Comparison of ENCODE assay signal across 8 cellular contexts in the genomic region with DNA sequence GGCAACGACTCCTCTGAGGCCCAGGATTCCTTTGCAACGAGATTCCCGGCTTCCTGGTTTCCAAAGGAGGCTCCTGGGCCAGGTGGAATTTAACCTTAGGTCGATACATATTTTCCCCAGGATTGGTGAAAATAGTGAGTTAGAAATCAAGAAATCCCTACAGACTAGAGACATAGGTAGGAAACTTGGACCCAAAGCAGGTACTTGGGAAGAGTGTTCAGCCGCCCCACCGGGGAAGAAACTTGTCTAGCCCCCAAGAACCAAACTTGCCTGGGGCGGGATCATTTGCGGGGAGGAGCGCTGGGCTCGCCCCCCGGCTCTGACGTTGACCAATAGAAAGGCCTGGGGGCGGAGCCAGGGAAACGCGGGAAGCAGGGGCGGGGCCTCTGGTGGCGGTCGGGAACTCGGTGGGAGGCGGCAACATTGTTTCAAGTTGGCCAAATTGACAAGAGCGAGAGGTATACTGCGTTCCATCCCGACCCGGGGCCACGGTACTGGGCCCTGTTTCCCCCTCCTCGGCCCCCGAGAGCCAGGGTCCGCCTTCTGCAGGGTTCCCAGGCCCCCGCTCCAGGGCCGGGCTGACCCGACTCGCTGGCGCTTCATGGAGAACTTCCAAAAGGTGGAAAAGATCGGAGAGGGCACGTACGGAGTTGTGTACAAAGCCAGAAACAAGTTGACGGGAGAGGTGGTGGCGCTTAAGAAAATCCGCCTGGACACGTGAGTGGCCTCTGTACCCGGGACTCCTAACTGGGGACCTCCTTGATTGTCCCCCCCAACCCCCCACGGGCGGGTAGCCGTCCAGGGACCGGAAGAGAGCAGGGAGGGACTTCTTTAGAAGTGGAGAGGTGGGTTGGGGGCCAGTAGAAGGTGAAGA. TPM values are rescaled to one million over a fixed set of nuclear protein-coding genes. Genes with fewer than 3 reads are reported as not detected.
DNase-seq lines count a peak whose midpoint lies in the region; ATAC-seq and TF ChIP-seq lines count a peak whose summit lies in the region.

A gene (plus strand): TSS at position 423 of the 874 bp plus-strand sequence. CDS start 179 bp downstream, at position 602.

- peak; percentile 97 for ATAC-seq in GM19023 (IDR thresholded peaks at IDR 0.05; ENCODE audit: unreplicated experiment)
- peak; percentile 94 for ATAC-seq in HG03196 (IDR thresholded peaks at IDR 0.05; ENCODE audit: unreplicated experiment)

- DNase-seq in AG20443 (ENCODE audit: low spot score) (peak; percentile 97), NCI-H446 treated with DMSO at 0.1 percent for 48 hours (lab: John Stamatoyannopoulos, UW) (peak; percentile 65), cerebellar cortex (ENCODE audit: low spot score) (peak; percentile 84), kidney epithelial cell (ENCODE audit: low read depth) (no peak)
- DNase-seq in activated CD4-positive, CD25-positive, alpha-beta regulatory T cell treated with anti-CD3 and anti-CD28 coated beads, Interleukin-2, amount 50 U/mL, for 72 hours, result peak; percentile 87
- peak; percentile 97 for DNase-seq in stimulated activated CD4-positive, alpha-beta T cell treated with anti-CD3 and anti-CD28 coated beads, Interleukin-15, amount 100 ng/mL, for 24 hours

- TF ChIP-seq CTCF in kidney epithelial cell (IDR thresholded peaks at IDR 0.05; ENCODE audit: insufficient read depth, low read length, poor library complexity, severe bottlenecking), result no peak

- peak within 1 kb of the TSS; percentile 64 for H3K4me3 ChIP-seq in kidney epithelial cell (ENCODE audit: low read depth, low read length)

- no peaks in the 10 kb centered on the region for H3K27me3 ChIP-seq in kidney epithelial cell (ENCODE audit: control insufficient read depth, insufficient read depth, low read length)

- no peaks in the 10 kb centered on the region for H3K36me3 ChIP-seq in kidney epithelial cell (ENCODE audit: control insufficient read depth, insufficient read depth, low read length)

RNA-seq across cellular contexts. Expression of the gene that starts here (rescaled TPM):
- total RNA-seq in kidney epithelial cell, result 21.4 and 23.2 TPM in 2 replicates
